Comparison of ENCODE assay signal across 9 cellular contexts in the genomic region with DNA sequence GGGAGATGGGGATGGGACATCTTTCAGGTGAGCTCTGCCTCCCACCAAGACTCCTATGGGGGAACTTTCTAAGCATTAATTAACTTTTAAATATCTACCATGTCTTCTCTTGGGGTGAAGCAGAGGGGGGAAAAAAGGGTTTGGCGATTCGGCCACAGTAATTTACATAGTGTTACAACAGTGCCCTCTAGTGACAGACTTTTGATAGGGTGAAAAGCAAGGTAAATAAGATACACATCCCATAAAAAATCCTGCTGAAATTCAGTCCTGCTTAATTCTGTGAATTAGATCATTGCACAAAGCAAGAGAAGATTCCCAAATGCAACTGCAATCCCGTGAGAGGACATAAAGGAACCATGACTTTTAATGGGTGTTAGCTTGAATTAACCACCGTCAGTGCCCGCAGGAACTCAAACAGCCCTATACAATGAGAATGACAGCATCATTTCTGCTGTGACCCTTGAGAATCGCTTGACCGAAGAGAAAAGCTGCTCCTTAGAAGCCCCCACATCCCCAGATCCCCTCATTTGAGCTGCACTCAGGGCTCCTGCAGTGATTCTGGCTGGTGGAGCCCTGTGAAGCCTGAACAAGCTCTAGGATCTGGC. TPM values are rescaled to one million over a fixed set of nuclear protein-coding genes. Genes with fewer than 3 reads are reported as not detected.
DNase-seq lines count a peak whose midpoint lies in the region; ATAC-seq and TF ChIP-seq lines count a peak whose summit lies in the region.
"Had no signal": no experiment of that assay in that cellular context is flagged by ENCODE, and none has a peak within 500 bp of the region (broad histone marks: within the 10 kb centered on the region; RNA-seq: fewer than 3 reads in every experiment).

No MANE protein-coding gene starts in this region.

- peaks cover 8% of the 10 kb centered on the region for H3K27me3 Mint-ChIP-seq in Caco-2 (ENCODE audit: insufficient read depth, unreplicated experiment)

- H3K9ac ChIP-seq in GM23248, result no peak overlapping the region
- no peak overlapping the region for H3K9ac ChIP-seq in mesenchymal stem cell (ENCODE audit: low read length)

- no peaks in the 10 kb centered on the region for H4K20me1 ChIP-seq in GM23248 (ENCODE audit: insufficient read depth)

- CTCF ChIA-PET in Caco-2 (lab: Charles Lee), result interaction anchor here (0.5 to 1.6 kb wide), 4 partner anchors 14 to 399 kb away, joined by 3 to 6 read pairs (median 4); no protein-coding TSS in a partner anchor

- no peak overlapping the region for H2BK120ac ChIP-seq in mesenchymal stem cell (ENCODE audit: low read depth, low read length)

- no peak overlapping the region for H2AK5ac ChIP-seq in mesenchymal stem cell (ENCODE audit: low read length, severe bottlenecking)

- no peak overlapping the region for H3K27ac Mint-ChIP-seq in Caco-2 (ENCODE audit: unreplicated experiment)

- no peaks in the 10 kb centered on the region for H3K79me2 ChIP-seq in GM23248 (ENCODE audit: insufficient read depth)

- no peak overlapping the region for H3K4me3 Mint-ChIP-seq in Caco-2 (ENCODE audit: unreplicated experiment)

- no peak overlapping the region for H3K4ac ChIP-seq in mesenchymal stem cell (ENCODE audit: low read depth in 1 of 2, low read length in 2 of 2)

- intact Hi-C loops in Caco-2 (cut with micrococcal nuclease; ENCODE audit: unreplicated experiment), result loop anchor here (1.0 to 2.0 kb wide), 2 partner anchors 12 to 376 kb away; no protein-coding TSS in a partner anchor

- no TSS peak for BruUV-seq in Caco-2 (replicated peaks; lab: Mats Ljungman, UMichigan)

- in situ Hi-C loops in GM23248 (cut with MboI), result loop anchor here (10.0 kb wide), 1 partner anchor 276 kb away; no protein-coding TSS in a partner anchor

- H3K9me2 ChIP-seq in GM23248 (ENCODE audit: insufficient read depth), result no peaks in the 10 kb centered on the region

- H3K79me1 ChIP-seq in mesenchymal stem cell (replicated peaks; ENCODE audit: low read length, poor library complexity, severe bottlenecking), result no peaks in the 10 kb centered on the region

- DNase-seq in Caco-2 (peak in 1 of 2 experiments; percentile 58), GM23248 (peak; percentile 75), NCI-H69 (lab: John Stamatoyannopoulos, UW) (peak; percentile 66), mesenchymal stem cell (peak; percentile 59)
- peak; percentile 3 for DNase-seq in central memory CD4-positive, alpha-beta T cell
- no peak for DNase-seq in activated CD8-positive, alpha-beta memory T cell treated with anti-CD3 and anti-CD28 coated beads, Interleukin-2, amount 50 U/mL, for 4 hours

- H3K36me3 ChIP-seq in Caco-2 (ENCODE audit: control insufficient read depth, insufficient read depth, low read length) (no peaks in the 10 kb centered on the region), GM23248 (ENCODE audit: low read depth) (no peaks in the 10 kb centered on the region), mesenchymal stem cell (ENCODE audit: control insufficient read depth in 1 of 2, insufficient read depth in 2 of 2, low read depth in 1 of 2, low read length in 2 of 2) (no peaks in the 10 kb centered on the region)

- H3K27me3 ChIP-seq in Caco-2 (replicated peaks; ENCODE audit: control insufficient read depth, insufficient read depth, low read length), result no peaks in the 10 kb centered on the region
- peaks cover 6% of the 10 kb centered on the region; the same call in 1 of the 2 replicates for H3K27me3 ChIP-seq in GM23248 (replicated peaks; ENCODE audit: insufficient read depth)
- H3K27me3 ChIP-seq in mesenchymal stem cell (ENCODE audit: control insufficient read depth in 1 of 2, insufficient read depth in 1 of 2, low read length in 2 of 2), result peaks cover 0 to 8% of the 10 kb centered on the region in 2 experiments

- no peak overlapping the region for H3K4me3 ChIP-seq in Caco-2 (ENCODE audit: low read depth, low read length)
- no peak overlapping the region for H3K4me3 ChIP-seq in GM23248
- no peak overlapping the region for H3K4me3 ChIP-seq in mesenchymal stem cell (ENCODE audit: insufficient read depth in 1 of 2, low read depth in 1 of 2, low read length in 2 of 2)
- H3K4me3 ChIP-seq: skin epidermis had no signal

- H3K27ac ChIP-seq in GM23248 (no peak overlapping the region), mesenchymal stem cell (ENCODE audit: low read length, poor library complexity, severe bottlenecking) (no peak overlapping the region)
- H3K27ac ChIP-seq: skin epidermis had no signal

- no peak overlapping the region for H4K8ac ChIP-seq in mesenchymal stem cell (ENCODE audit: low read length)

- ATAC-seq in HG03135 (IDR thresholded peaks at IDR 0.05; ENCODE audit: unreplicated experiment) (no peak), GM18858 (IDR thresholded peaks at IDR 0.05; ENCODE audit: unreplicated experiment) (no peak)

- H3K4me2 ChIP-seq in GM23248 (ENCODE audit: unreplicated experiment) (no peak overlapping the region), mesenchymal stem cell (ENCODE audit: low read length, poor library complexity, severe bottlenecking) (no peak overlapping the region)

- H3K4me1 Mint-ChIP-seq in Caco-2 (ENCODE audit: low read depth, unreplicated experiment), result no peaks in the 10 kb centered on the region

- H3K36me3 Mint-ChIP-seq in Caco-2 (ENCODE audit: insufficient read depth, unreplicated experiment), result no peaks in the 10 kb centered on the region

- no peak overlapping the region for H2BK15ac ChIP-seq in mesenchymal stem cell (ENCODE audit: low read depth, poor library complexity, severe bottlenecking)

- H2AFZ ChIP-seq in GM23248, result no peak overlapping the region
- no peak overlapping the region for H2AFZ ChIP-seq in mesenchymal stem cell (ENCODE audit: low read depth, low read length)

- no peak overlapping the region for H3K23ac ChIP-seq in mesenchymal stem cell (ENCODE audit: low read length in 2 of 2)

- no peaks in the 10 kb centered on the region for H3K4me1 ChIP-seq in Caco-2
- H3K4me1 ChIP-seq in GM23248 (ENCODE audit: insufficient read depth), result no peaks in the 10 kb centered on the region
- no peaks in the 10 kb centered on the region for H3K4me1 ChIP-seq in mesenchymal stem cell (ENCODE audit: control insufficient read depth, insufficient read depth, low read depth, low read length)

- TF ChIP-seq CTCF in Caco-2 (IDR thresholded peaks at IDR 0.05; ENCODE audit: insufficient read depth in 1 of 2, low read depth in 1 of 2, low read length in 1 of 2, severe bottlenecking in 1 of 2, unreplicated experiment in 1 of 2), result peak; percentile 71 to 83

- H4K91ac ChIP-seq in mesenchymal stem cell (ENCODE audit: low read length), result no peak overlapping the region

- H3K9me3 Mint-ChIP-seq in Caco-2 (ENCODE audit: unreplicated experiment), result no peaks in the 10 kb centered on the region

- no peak overlapping the region for H2BK12ac ChIP-seq in mesenchymal stem cell (ENCODE audit: low read length in 2 of 2)

- WGBS in GM23248 (ENCODE audit: low coverage in 1 of 2, low lambda C conversion rate in 2 of 2, missing lambda C conversion rate in 2 of 2), 2 experiments, result 48 to 49% methylated on average over 7 of the region's 7 CpGs
- WGBS in mesenchymal stem cell, result 65% methylated on average over 5 of the region's 7 CpGs

- POLR2A ChIA-PET in Caco-2 (lab: Charles Lee), result no interaction called here

- no peak overlapping the region for H3K18ac ChIP-seq in mesenchymal stem cell (ENCODE audit: low read depth in 1 of 2, low read length in 2 of 2)

- no peak overlapping the region for H3K14ac ChIP-seq in mesenchymal stem cell (ENCODE audit: low read length in 2 of 2)

- H3F3A ChIP-seq in GM23248 (ENCODE audit: insufficient read depth), result no peaks in the 10 kb centered on the region

- H2BK5ac ChIP-seq in mesenchymal stem cell (ENCODE audit: low read depth, low read length, poor library complexity, severe bottlenecking), result no peak overlapping the region

- H3K9me3 ChIP-seq in Caco-2, result no peaks in the 10 kb centered on the region
- no peaks in the 10 kb centered on the region for H3K9me3 ChIP-seq in GM23248 (ENCODE audit: low read depth)
- H3K9me3 ChIP-seq in mesenchymal stem cell (ENCODE audit: control insufficient read depth, low read length), result no peaks in the 10 kb centered on the region

RNA-seq across cellular contexts. Expression of a gene that starts 32.8 kb away (rescaled TPM):
- not detected in 2 replicates for total RNA-seq in Caco-2 (2022)
- not detected in 2 replicates for total RNA-seq in GM23248 (2014; rRNA removed; shearing (Covaris generic))
- polyA plus RNA-seq in GM23248 (2016; fragmentation: Nextera tagmentation; extraction: Ambion mirVana), result not detected in 2 replicates
- polyA plus RNA-seq in mesenchymal stem cell (2013, experiment 1 of 2), result 0.94 TPM
- 0.84 TPM for polyA plus RNA-seq in mesenchymal stem cell (2013, experiment 2 of 2)
